ENCODE assay signal across 19 cellular contexts in the genomic region with DNA sequence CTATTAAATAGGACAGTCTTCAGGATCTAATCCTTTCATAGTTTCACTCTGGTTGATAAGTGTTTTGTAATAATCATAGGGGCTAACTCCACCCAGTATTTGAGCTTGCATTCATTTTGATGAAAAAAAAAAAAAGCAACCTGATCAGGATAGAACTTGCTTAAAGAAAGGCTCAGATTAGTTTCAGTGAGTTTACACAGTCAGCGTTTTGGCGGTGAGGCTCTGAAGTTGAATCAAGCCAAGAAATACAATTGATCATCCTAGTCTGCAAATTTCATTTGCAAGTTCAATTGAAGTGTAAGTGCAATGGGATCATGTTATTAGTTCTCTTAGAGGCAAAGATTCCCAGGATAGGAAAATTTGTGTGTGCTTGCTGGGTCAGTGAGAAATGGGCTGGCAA.
"Had no signal": no experiment of that assay in that cellular context is flagged by ENCODE, and none has a peak within 500 bp of the region (broad histone marks: within the 10 kb centered on the region; RNA-seq: fewer than 3 reads in every experiment).

No MANE protein-coding gene starts in this region.

- H3K4me2 ChIP-seq: hepatocyte had no signal

- ATAC-seq: activated T-helper 17 cell treated with anti-CD3 and anti-CD28 coated beads, Interleukin-2, amount 50 U/mL, for 72 hours had no signal

- H3K9ac ChIP-seq: parathyroid adenoma had no signal

- H3K9me3 Mint-ChIP-seq: activated naive CD8-positive, alpha-beta T cell treated with anti-CD3 and anti-CD28 coated beads, Interleukin-2, amount 10 ng/mL, durations not matched to agents 7 days and 5 days; activated T-helper 17 cell treated with anti-CD3 and anti-CD28 coated beads, Interleukin-2, amount 50 U/mL, for 72 hours; central memory CD8-positive, alpha-beta T cell; nephron; T-helper 2 cell treated with Interferon-gamma antibody and Interleukin-4, amounts not matched to agents 5 μg/mL and 100 μg/mL, for 36 hours had no signal

- H3K36me3 Mint-ChIP-seq: activated naive CD8-positive, alpha-beta T cell treated with anti-CD3 and anti-CD28 coated beads, Interleukin-2, amount 10 ng/mL, durations not matched to agents 7 days and 5 days had no signal

- DNase-seq: activated CD4-positive, alpha-beta T cell treated with anti-CD3 and anti-CD28 coated beads, Interleukin-2, amount 50 U/mL, for 4 hours; activated naive CD4-positive, alpha-beta T cell treated with Interleukin-2 at 50 U/mL for 16 hours; activated naive CD8-positive, alpha-beta T cell treated with anti-CD3 and anti-CD28 coated beads, Interleukin-2, amount 10 ng/mL, durations not matched to agents 7 days and 5 days; activated T-cell treated with anti-CD3 and anti-CD28 coated beads for 4 hours; brain microvascular endothelial cell; colonic mucosa; foreskin fibroblast; midbrain; stimulated activated CD8-positive, alpha-beta memory T cell treated with anti-CD3 and anti-CD28 coated beads, Interleukin-4, amount 100 ng/mL, for 48 hours; stimulated activated naive CD4-positive, alpha-beta T cell; transverse colon; uterus had no signal

- H3K27me3 ChIP-seq: brain microvascular endothelial cell, colonic mucosa, hepatocyte, transverse colon, uterus had no signal

- H3K4me3 Mint-ChIP-seq: activated naive CD8-positive, alpha-beta T cell treated with anti-CD3 and anti-CD28 coated beads, Interleukin-2, amount 10 ng/mL, durations not matched to agents 7 days and 5 days; activated T-helper 17 cell treated with anti-CD3 and anti-CD28 coated beads, Interleukin-2, amount 50 U/mL, for 72 hours; central memory CD8-positive, alpha-beta T cell; nephron; T-helper 2 cell treated with Interferon-gamma antibody and Interleukin-4, amounts not matched to agents 5 μg/mL and 100 μg/mL, for 36 hours had no signal

- FAIRE-seq: TTC549 had no signal

- H3K4me1 Mint-ChIP-seq: activated naive CD8-positive, alpha-beta T cell treated with anti-CD3 and anti-CD28 coated beads, Interleukin-2, amount 10 ng/mL, durations not matched to agents 7 days and 5 days; activated T-helper 17 cell treated with anti-CD3 and anti-CD28 coated beads, Interleukin-2, amount 50 U/mL, for 72 hours; central memory CD8-positive, alpha-beta T cell had no signal

- H3K9me3 ChIP-seq: colonic mucosa, transverse colon, uterus had no signal

- H3K36me3 ChIP-seq: brain microvascular endothelial cell, colonic mucosa, transverse colon, uterus had no signal

- H2AFZ ChIP-seq: hepatocyte, parathyroid adenoma had no signal

- H3K27ac Mint-ChIP-seq: activated naive CD8-positive, alpha-beta T cell treated with anti-CD3 and anti-CD28 coated beads, Interleukin-2, amount 10 ng/mL, durations not matched to agents 7 days and 5 days; activated T-helper 17 cell treated with anti-CD3 and anti-CD28 coated beads, Interleukin-2, amount 50 U/mL, for 72 hours; nephron; T-helper 2 cell treated with Interferon-gamma antibody and Interleukin-4, amounts not matched to agents 5 μg/mL and 100 μg/mL, for 36 hours had no signal

- H3K4me3 ChIP-seq: colonic mucosa, hepatocyte, transverse colon, uterus had no signal

- H3K79me2 ChIP-seq: hepatocyte, parathyroid adenoma had no signal

- H3K27ac ChIP-seq: brain microvascular endothelial cell, colonic mucosa, hepatocyte, parathyroid adenoma, transverse colon, uterus had no signal

- H3K4me1 ChIP-seq: colonic mucosa, parathyroid adenoma, uterus had no signal
